In the genomic region with DNA sequence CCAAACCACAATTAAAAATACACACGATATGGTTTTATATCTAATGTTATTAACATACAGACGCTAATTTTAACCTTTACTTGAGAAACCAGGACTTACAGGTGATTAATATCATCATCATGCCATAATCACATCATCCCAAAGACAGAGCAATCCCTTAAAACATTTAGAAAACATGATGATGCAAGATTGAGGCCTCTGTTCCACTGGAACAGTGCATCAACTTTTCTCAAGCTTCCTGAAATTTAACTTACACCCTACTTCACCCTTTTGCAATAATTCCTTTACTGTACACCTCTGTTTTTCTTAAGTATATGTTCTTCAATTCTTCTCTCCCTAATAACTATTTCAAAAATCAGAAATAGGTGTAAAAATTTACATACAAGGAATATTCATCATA, we compare ENCODE assay signal across 29 cellular contexts. TPM values are rescaled to one million over a fixed set of nuclear protein-coding genes. Genes with fewer than 3 reads are reported as not detected.
DNase-seq lines count a peak whose midpoint lies in the region; ATAC-seq, FAIRE-seq and TF ChIP-seq lines count a peak whose summit lies in the region.
"Had no signal": no experiment of that assay in that cellular context is flagged by ENCODE, and none has a peak within 500 bp of the region (broad histone marks: within the 10 kb centered on the region; RNA-seq: fewer than 3 reads in every experiment).

No MANE protein-coding gene starts in this region.

- CTCF ChIA-PET in Panc1 (lab: Charles Lee), result no interaction called here
- CTCF ChIA-PET in K562 (lab: Yijun Ruan, JAX; ENCODE audit: low intra/inter-chr PET ratio), result no interaction called here

- no peaks in the 10 kb centered on the region for H3K9me3 ChIP-seq in Panc1 (ENCODE audit: control insufficient read depth, insufficient read depth, low read depth, low read length)
- no peaks in the 10 kb centered on the region for H3K9me3 ChIP-seq in K562 (replicated peaks; ENCODE audit: control insufficient read depth, insufficient read depth, low read depth, low read length)
- no peaks in the 10 kb centered on the region for H3K9me3 ChIP-seq in neutrophil
- H3K9me3 ChIP-seq: BE2C, BLaER1 had no signal

- no peaks in the 10 kb centered on the region for H3K9me1 ChIP-seq in K562 (ENCODE audit: control insufficient read depth, insufficient read depth, low read length)

- BruUV-seq in Panc1 (replicated peaks; lab: Mats Ljungman, UMichigan) (TSS peak; percentile 42), K562 (replicated peaks; lab: Mats Ljungman, UMichigan) (no TSS peak)

- in situ Hi-C loops in Panc1 (cut with HindIII; ENCODE audit: low pct_unique_long_range_greater_than_20kb, low sequenced_read_pairs), result no loop called here
- in situ Hi-C loops in K562 (cut with MboI), result no loop called here

- no peak overlapping the region for H3K4me2 ChIP-seq in K562 (ENCODE audit: insufficient read depth, low read length)
- H3K4me2 ChIP-seq: BLaER1 had no signal

- H3K27me3 ChIP-seq in Panc1 (ENCODE audit: control insufficient read depth, insufficient read depth, low read length) (no peaks in the 10 kb centered on the region), K562 (ENCODE audit: control insufficient read depth in 2 of 2, insufficient read depth in 2 of 2, low read length in 2 of 2) (no peaks in the 10 kb centered on the region), neutrophil (no peaks in the 10 kb centered on the region)
- H3K27me3 ChIP-seq: BE2C, BLaER1 had no signal

- POLR2A ChIA-PET in Panc1 (lab: Charles Lee) (interaction anchor here (0.5 kb wide), 1 partner anchor 13 kb away, joined by 3 read pairs; no protein-coding TSS in a partner anchor), K562 (lab: Yijun Ruan, JAX) (no interaction called here)

- no peak for FAIRE-seq in K562 (lab: Jason Lieb, UNC)
- FAIRE-seq: A204.1, GM12878, GM12892, GM18507 had no signal

- no peaks in the 10 kb centered on the region for H4K20me1 ChIP-seq in K562 (replicated peaks; ENCODE audit: control insufficient read depth, insufficient read depth, low read length)

- no peak for TF ChIP-seq CTCF in Panc1 (IDR thresholded peaks at IDR 0.05)
- no peak for TF ChIP-seq CTCF in K562 (IDR thresholded peaks at IDR 0.05 in 2 of 3, conservative IDR thresholded peaks at IDR 0.05 in 1 of 3; ENCODE audit: insufficient read depth in 2 of 3, low read depth in 1 of 3, low read length in 3 of 3)
- TF ChIP-seq CTCF in neutrophil (IDR thresholded peaks at IDR 0.05), result no peak

- no peak for TF ChIP-seq RAD21 in K562 (CRISPR knock-in tag; conservative IDR thresholded peaks at IDR 0.05 in 1 of 2, IDR thresholded peaks at IDR 0.05 in 1 of 2)

- no peak overlapping the region for H3K9ac ChIP-seq in K562 (ENCODE audit: insufficient read depth in 1 of 2, low read depth in 2 of 2, low read length in 2 of 2)
- H3K9ac ChIP-seq: BLaER1 had no signal

- H3K4me3 ChIP-seq in Panc1 (ENCODE audit: low read depth in 2 of 2, low read length in 2 of 2), result no peak overlapping the region
- H3K4me3 ChIP-seq in K562, result no peak overlapping the region
- no peak overlapping the region for H3K4me3 ChIP-seq in neutrophil (ENCODE audit: low read depth in 1 of 2, low read length in 1 of 2)
- H3K4me3 ChIP-seq: BLaER1, GM12878 had no signal

- ATAC-seq in Panc1 (no peak), K562 (no peak), HG02588 (IDR thresholded peaks at IDR 0.05; ENCODE audit: unreplicated experiment) (no peak), GM19395 (IDR thresholded peaks at IDR 0.05; ENCODE audit: unreplicated experiment) (no peak)
- ATAC-seq: GM12878 had no signal

- no peaks in the 10 kb centered on the region for H3K79me2 ChIP-seq in K562 (ENCODE audit: control insufficient read depth, insufficient read depth, low read length)

- H3K36me3 ChIP-seq in Panc1 (ENCODE audit: control insufficient read depth, insufficient read depth, low read length) (peaks cover 39% of the 10 kb centered on the region), K562 (ENCODE audit: control insufficient read depth, insufficient read depth, low read length) (peaks cover 72% of the 10 kb centered on the region), neutrophil (peaks cover 57% of the 10 kb centered on the region)

- H3K4me1 ChIP-seq in Panc1 (ENCODE audit: control insufficient read depth, insufficient read depth, low read length) (no peaks in the 10 kb centered on the region), K562 (replicated peaks in 1 of 2; ENCODE audit: control insufficient read depth in 2 of 2, insufficient read depth in 2 of 2, low read length in 2 of 2) (no peaks in the 10 kb centered on the region), neutrophil (ENCODE audit: control insufficient read depth in 1 of 2, insufficient read depth in 1 of 2, low read depth in 1 of 2, low read length in 1 of 2) (peaks cover 0 to 8% of the 10 kb centered on the region in 2 experiments)
- H3K4me1 ChIP-seq: BE2C had no signal

- WGBS in K562 (ENCODE audit: insufficient coverage, low coverage, missing lambda C conversion rate), result 80% methylated on average over 2 of the region's 2 CpGs

- intact Hi-C loops in Panc1 (cut with micrococcal nuclease; ENCODE audit: unreplicated experiment), result no loop called here
- intact Hi-C loops in K562 (cut with micrococcal nuclease), result no loop called here

- no peak for DNase-seq in Panc1 (ENCODE audit: low read depth, low spot score)
- no peak for DNase-seq in K562 (ENCODE audit: extremely low read depth in 1 of 4, low spot score in 3 of 4)
- no peak for DNase-seq in epidermal melanocyte (ENCODE audit: insufficient read length, low spot score)
- DNase-seq: 8988T; ACHN; BE2C; C1 segment of cervical spinal cord; CD4-positive, alpha-beta memory T cell; CD4-positive, CD25-positive, alpha-beta regulatory T cell; CD8-positive, alpha-beta memory T cell; COR-L47; DMS 273 treated with DMSO at 0.1 percent for 48 hours; DMS153; DMS53; DMS79; DND-41; EL; GDM1 had no signal

- H2AFZ ChIP-seq in K562 (ENCODE audit: low read depth, low read length), result no peak overlapping the region

- H3K27ac ChIP-seq in Panc1 (ENCODE audit: low read length), result no peak overlapping the region
- no peak overlapping the region for H3K27ac ChIP-seq in K562 (ENCODE audit: extremely low read depth, low read depth, low read length)
- H3K27ac ChIP-seq in neutrophil, result peak overlapping the region; percentile 45
- H3K27ac ChIP-seq: BLaER1 had no signal

- TF ChIP-seq EP300 in K562 (IDR thresholded peaks at IDR 0.05; ENCODE audit: low read length), result no peak

- no peak for TF ChIP-seq POLR2A in K562 (conservative IDR thresholded peaks at IDR 0.05)

RNA-seq across cellular contexts. Expression of a gene that starts 38.1 kb away (rescaled TPM):
- total RNA-seq in Panc1 (2021; ENCODE audit: unreplicated experiment), result 83.6 TPM
- 29.3 TPM for polyA plus RNA-seq in Panc1 (2012; ENCODE audit: insufficient read length)
- total RNA-seq in K562 (2011; cell fraction: chromatin; rRNA removed; ENCODE audit: low replicate concordance), result 288 and 694 TPM in 2 replicates
- total RNA-seq in K562 (2011; cell fraction: nucleolus; rRNA removed), result 161 and 184 TPM in 2 replicates
- total RNA-seq in K562 (2011; cell fraction: nucleoplasm; rRNA removed), result 310 and 396 TPM in 2 replicates
- 50.7 and 56.3 TPM in 2 replicates for total RNA-seq in K562 (2014; rRNA removed)
- 71.4 and 78.0 TPM in 2 replicates for total RNA-seq in K562 (2014; rRNA removed; fragmentation: Illumina TruSeq; extraction: Trizol)
- total RNA-seq in K562 (2015; rRNA removed; fragmentation: Illumina TruSeq; extraction: Trizol), result 54.6 and 57.1 TPM in 2 replicates
- 88.5 and 90.6 TPM in 2 replicates for total RNA-seq in K562 (2021)
- polyA plus RNA-seq in K562 (2011; rRNA removed), result 61.1 and 72.3 TPM in 2 replicates
- 38.5 and 52.9 TPM in 2 replicates for polyA plus RNA-seq in K562 (2011; cell fraction: cytosol; rRNA removed)
- 89.8 and 102 TPM in 2 replicates for polyA plus RNA-seq in K562 (2011; cell fraction: nucleus; rRNA removed)
- 35.3 and 36.5 TPM in 2 replicates for polyA plus RNA-seq in K562 (2012)
- polyA plus RNA-seq in K562 (2014; fragmentation: Illumina TruSeq; extraction: Trizol), result 44.4 and 58.5 TPM in 2 replicates
- polyA plus RNA-seq in K562 (2014; fragmentation: Nextera tagmentation; extraction: Ambion mirVana), result 10 to 100 TPM; 15.4 to 18.5 TPM
- 32.6 and 38.6 TPM in 2 replicates for polyA plus RNA-seq in K562 (2014; rRNA removed)
- 254 and 263 TPM in 2 replicates for polyA minus RNA-seq in K562 (2011; rRNA and poly(A)+ RNA removed)
- polyA minus RNA-seq in K562 (2011; cell fraction: cytosol; rRNA and poly(A)+ RNA removed), result 73.4 and 106 TPM in 2 replicates
- 109 and 175 TPM in 2 replicates for polyA minus RNA-seq in K562 (2011; cell fraction: nucleus; rRNA and poly(A)+ RNA removed)

RNA-seq across cellular contexts. Expression of a gene that starts 40.6 kb away (rescaled TPM):
- total RNA-seq in Panc1 (2021; ENCODE audit: unreplicated experiment) (2.2 TPM), K562 (2014; rRNA removed) (0.45 TPM in 1 of 2 replicates, not detected in the other), K562 (2014; rRNA removed; fragmentation: Illumina TruSeq; extraction: Trizol) (0.25 TPM in 1 of 2 replicates, not detected in the other), K562 (2015; rRNA removed; fragmentation: Illumina TruSeq; extraction: Trizol) (0.36 TPM in 1 of 2 replicates, not detected in the other), K562 (2021) (2.4 and 2.5 TPM in 2 replicates)
- polyA plus RNA-seq in Panc1 (2012; ENCODE audit: insufficient read length), result 6.8 TPM
- total RNA-seq in K562 (2011; cell fraction: chromatin; rRNA removed; ENCODE audit: low replicate concordance), result 3.1 and 5.2 TPM in 2 replicates
- total RNA-seq in K562 (2011; cell fraction: nucleolus; rRNA removed), result 1.4 and 6.3 TPM in 2 replicates
- 4.4 and 5.0 TPM in 2 replicates for total RNA-seq in K562 (2011; cell fraction: nucleoplasm; rRNA removed)
- polyA plus RNA-seq in K562 (2011; rRNA removed) (1.0 and 2.2 TPM in 2 replicates), K562 (2014; fragmentation: Illumina TruSeq; extraction: Trizol) (0.65 and 2.8 TPM in 2 replicates), K562 (2014; fragmentation: Nextera tagmentation; extraction: Ambion mirVana) (under 1 TPM; 0.35 to 0.42 TPM), K562 (2014; rRNA removed) (0.13 and 1.0 TPM in 2 replicates)
- polyA plus RNA-seq in K562 (2011; cell fraction: cytosol; rRNA removed), result 2.6 and 4.9 TPM in 2 replicates
- polyA plus RNA-seq in K562 (2011; cell fraction: nucleus; rRNA removed), result 9.1 and 9.4 TPM in 2 replicates
- 2.6 and 2.8 TPM in 2 replicates for polyA plus RNA-seq in K562 (2012)
- polyA minus RNA-seq in K562 (2011; rRNA and poly(A)+ RNA removed), result 0.66 TPM in 1 of 2 replicates, not detected in the other
- not detected in 2 replicates for polyA minus RNA-seq in K562 (2011; cell fraction: cytosol; rRNA and poly(A)+ RNA removed)
- 1.9 and 3.1 TPM in 2 replicates for polyA minus RNA-seq in K562 (2011; cell fraction: nucleus; rRNA and poly(A)+ RNA removed)
- total RNA-seq: CD4-positive, alpha-beta memory T cell; CD4-positive, CD25-positive, alpha-beta regulatory T cell; Daoy; G401 had no signal
- polyA plus RNA-seq: CD14-positive monocyte; CD4-positive, CD25-positive, alpha-beta regulatory T cell had no signal

RNA-seq across cellular contexts. Expression of a gene that starts 59.9 kb away (rescaled TPM):
- total RNA-seq in Panc1 (2021; ENCODE audit: unreplicated experiment) (0.03 TPM), K562 (2014; rRNA removed) (not detected in 2 replicates), K562 (2014; rRNA removed; fragmentation: Illumina TruSeq; extraction: Trizol) (not detected in 2 replicates), K562 (2015; rRNA removed; fragmentation: Illumina TruSeq; extraction: Trizol) (not detected in 2 replicates), K562 (2021) (0.02 TPM in 1 of 2 replicates, not detected in the other)
- 0.04 TPM for polyA plus RNA-seq in Panc1 (2012; ENCODE audit: insufficient read length)
- total RNA-seq in K562 (2011; cell fraction: chromatin; rRNA removed; ENCODE audit: low replicate concordance), result 0.07 TPM in 1 of 2 replicates, not detected in the other
- total RNA-seq in K562 (2011; cell fraction: nucleolus; rRNA removed), result not detected in 2 replicates
- not detected in 2 replicates for total RNA-seq in K562 (2011; cell fraction: nucleoplasm; rRNA removed)
- polyA plus RNA-seq in K562 (2011; rRNA removed) (not detected in 2 replicates), K562 (2014; fragmentation: Illumina TruSeq; extraction: Trizol) (not detected in 2 replicates), K562 (2014; fragmentation: Nextera tagmentation; extraction: Ambion mirVana) (not detected), K562 (2014; rRNA removed) (not detected in 2 replicates)
- not detected in 2 replicates for polyA plus RNA-seq in K562 (2011; cell fraction: cytosol; rRNA removed)
- polyA plus RNA-seq in K562 (2011; cell fraction: nucleus; rRNA removed), result not detected in 2 replicates
- 0.04 TPM in 1 of 2 replicates, not detected in the other for polyA plus RNA-seq in K562 (2012)
- not detected in 2 replicates for polyA minus RNA-seq in K562 (2011; rRNA and poly(A)+ RNA removed)
- polyA minus RNA-seq in K562 (2011; cell fraction: cytosol; rRNA and poly(A)+ RNA removed), result not detected in 2 replicates
- not detected in 2 replicates for polyA minus RNA-seq in K562 (2011; cell fraction: nucleus; rRNA and poly(A)+ RNA removed)
- total RNA-seq: CD4-positive, alpha-beta memory T cell; CD4-positive, CD25-positive, alpha-beta regulatory T cell; CD8-positive, alpha-beta memory T cell; Daoy; G401; GM12878 had no signal
- polyA plus RNA-seq: CD14-positive monocyte; CD8-positive, alpha-beta memory T cell; GM12878 had no signal
